ENCODE assay signal across 8 cellular contexts in genomic region chr7:22860784-22861482, GRCh38. TPM values are rescaled to one million over a fixed set of nuclear protein-coding genes. Genes with fewer than 3 reads are reported as not detected.
DNase-seq lines count a peak whose midpoint lies in the region; ATAC-seq and TF ChIP-seq lines count a peak whose summit lies in the region.

No MANE protein-coding gene starts in this region.

- H3K4me3 Mint-ChIP-seq in T-helper 17 cell, result no peak overlapping the region

- H3K36me3 ChIP-seq in upper lobe of right lung, result peaks cover 13% of the 10 kb centered on the region

- H3K4me1 ChIP-seq in upper lobe of right lung, result peaks cover 22% of the 10 kb centered on the region

- TF ChIP-seq CTCF in upper lobe of right lung (IDR thresholded peaks at IDR 0.05), result peak; percentile 57

- no peak overlapping the region for H3K4me3 ChIP-seq in upper lobe of right lung

- no peaks in the 10 kb centered on the region for H3K27me3 Mint-ChIP-seq in T-helper 17 cell

- peak; percentile 77 for ATAC-seq in T-helper 17 cell
- ATAC-seq in upper lobe of right lung, result no peak
- no peak for ATAC-seq in HG03457 (IDR thresholded peaks at IDR 0.05; ENCODE audit: unreplicated experiment)
- no peak for ATAC-seq in GM19452 (IDR thresholded peaks at IDR 0.05; ENCODE audit: unreplicated experiment)

- H3K9me3 ChIP-seq in T-helper 17 cell (ENCODE audit: control insufficient read depth, low read length, poor library complexity, severe bottlenecking), result no peaks in the 10 kb centered on the region
- no peaks in the 10 kb centered on the region for H3K9me3 ChIP-seq in upper lobe of right lung

- peak; percentile 44 for DNase-seq in stimulated activated CD4-positive, alpha-beta T cell treated with anti-CD3 and anti-CD28 coated beads, Interleukin-4, amount 100 ng/mL, for 24 hours
- DNase-seq in stimulated activated CD4-positive, alpha-beta T cell treated with anti-CD3 and anti-CD28 coated beads, Interleukin-4, amount 100 ng/mL, for 4 hours, result no peak
- DNase-seq in T-helper 17 cell, result no peak
- peak; percentile 37 for DNase-seq in germinal center (ENCODE audit: low spot score)
- DNase-seq in upper lobe of right lung, result no peak
- no peak for DNase-seq in activated CD8-positive, alpha-beta memory T cell treated with anti-CD3 and anti-CD28 coated beads for 24 hours

- peaks cover 2% of the 10 kb centered on the region for H3K4me1 Mint-ChIP-seq in T-helper 17 cell

- H3K36me3 Mint-ChIP-seq in T-helper 17 cell (ENCODE audit: low read depth), result no peaks in the 10 kb centered on the region

- no peak overlapping the region for H3K27ac ChIP-seq in upper lobe of right lung

- no peaks in the 10 kb centered on the region for H3K27me3 ChIP-seq in upper lobe of right lung

- intact Hi-C loops in upper lobe of right lung (cut with DNase I), result no loop called here

- no peak overlapping the region for H3K27ac Mint-ChIP-seq in T-helper 17 cell

RNA-seq across cellular contexts. Expression of gene TOMM7, which starts 38.3 kb away (rescaled TPM):
- 100 to 1,000 TPM; 425 to 606 TPM for total RNA-seq in T-helper 17 cell
- total RNA-seq in upper lobe of right lung, result 361 TPM

Comparison
In these comparisons a context has a peak if more than half of its experiments do, and no peak if none do; other contexts are left out.
1. DNase-seq: peak in stimulated activated CD4-positive, alpha-beta T cell treated with anti-CD3 and anti-CD28 coated beads, Interleukin-4, amount 100 ng/mL, for 24 hours (single experiment) and germinal center (single experiment); none in stimulated activated CD4-positive, alpha-beta T cell treated with anti-CD3 and anti-CD28 coated beads, Interleukin-4, amount 100 ng/mL, for 4 hours (0 of 2), T-helper 17 cell (0 of 3), upper lobe of right lung (single experiment) and activated CD8-positive, alpha-beta memory T cell treated with anti-CD3 and anti-CD28 coated beads for 24 hours (single experiment).